9 cellular contexts compared by ENCODE assay signal in genomic region chr10:88271736-88272135, GRCh38.
DNase-seq lines count a peak whose midpoint lies in the region; ATAC-seq lines count a peak whose summit lies in the region.
"Had no signal": no experiment of that assay in that cellular context is flagged by ENCODE, and none has a peak within 500 bp of the region (broad histone marks: within the 10 kb centered on the region; RNA-seq: fewer than 3 reads in every experiment).

No MANE protein-coding gene starts in this region.

- peaks cover 8% of the 10 kb centered on the region for H3K36me3 Mint-ChIP-seq in activated CD4-positive, alpha-beta T cell treated with anti-CD3 and anti-CD28 coated beads, Interleukin-2, amount 10 ng/mL, durations not matched to agents 7 days and 5 days (ENCODE audit: low read depth)
- H3K36me3 Mint-ChIP-seq in T-helper 1 cell treated with Interleukin-12 subunit alpha and Interleukin-12 subunit beta and Interleukin-4 antibody, amounts not matched to agents 30 μg/mL and 1 μg/mL, for 36 hours (ENCODE audit: low read depth) = peaks cover 5% of the 10 kb centered on the region

- ATAC-seq in HG02981 (IDR thresholded peaks at IDR 0.05; ENCODE audit: unreplicated experiment) (peak; percentile 17), left ventricle myocardium superior (peak; percentile 92)

- H3K27ac Mint-ChIP-seq in activated CD4-positive, alpha-beta T cell treated with anti-CD3 and anti-CD28 coated beads, Interleukin-2, amount 10 ng/mL, durations not matched to agents 7 days and 5 days = peak overlapping the region; percentile 86
- H3K27ac Mint-ChIP-seq in T-helper 1 cell treated with Interleukin-12 subunit alpha and Interleukin-12 subunit beta and Interleukin-4 antibody, amounts not matched to agents 30 μg/mL and 1 μg/mL, for 36 hours = peak overlapping the region; percentile 89

- no peak for DNase-seq in activated CD4-positive, alpha-beta T cell treated with anti-CD3 and anti-CD28 coated beads, Interleukin-2, amount 10 ng/mL, durations not matched to agents 7 days and 5 days
- DNase-seq in activated CD4-positive, alpha-beta T cell treated with anti-CD3 and anti-CD28 coated beads for 4 hours = no peak
- DNase-seq in left ventricle myocardium superior (no peak), HUDEP-2 (lab: John Stamatoyannopoulos, UW; ENCODE audit: unreplicated experiment in 76 of 76) (no peak), H4 (ENCODE audit: low spot score) (no peak), mesenteric fat pad (ENCODE audit: low spot score) (no peak)
- DNase-seq: psoas muscle had no signal

- POLR2A ChIA-PET in activated CD4-positive, alpha-beta T cell treated with anti-CD3 and anti-CD28 coated beads, Interleukin-2, amount 10 ng/mL, durations not matched to agents 7 days and 5 days (lab: Charles Lee) = interaction anchor here (1.2 kb wide), 1 partner anchor 180 kb away, joined by 3 read pairs; no protein-coding TSS in a partner anchor

- intact Hi-C loops in left ventricle myocardium superior (cut with micrococcal nuclease) = no loop called here

- peaks cover 17% of the 10 kb centered on the region for H3K27me3 Mint-ChIP-seq in activated CD4-positive, alpha-beta T cell treated with anti-CD3 and anti-CD28 coated beads, Interleukin-2, amount 10 ng/mL, durations not matched to agents 7 days and 5 days
- peaks cover 4% of the 10 kb centered on the region for H3K27me3 Mint-ChIP-seq in T-helper 1 cell treated with Interleukin-12 subunit alpha and Interleukin-12 subunit beta and Interleukin-4 antibody, amounts not matched to agents 30 μg/mL and 1 μg/mL, for 36 hours (ENCODE audit: low read depth)

- CTCF ChIA-PET in activated CD4-positive, alpha-beta T cell treated with anti-CD3 and anti-CD28 coated beads, Interleukin-2, amount 10 ng/mL, durations not matched to agents 7 days and 5 days (lab: Charles Lee) = interaction anchor here (0.7 to 1.2 kb wide), 2 partner anchors 11 to 16 kb away, joined by 3 to 4 read pairs; no protein-coding TSS in a partner anchor

- H3K4me3 Mint-ChIP-seq in activated CD4-positive, alpha-beta T cell treated with anti-CD3 and anti-CD28 coated beads, Interleukin-2, amount 10 ng/mL, durations not matched to agents 7 days and 5 days = peak overlapping the region; percentile 55
- H3K4me3 Mint-ChIP-seq in T-helper 1 cell treated with Interleukin-12 subunit alpha and Interleukin-12 subunit beta and Interleukin-4 antibody, amounts not matched to agents 30 μg/mL and 1 μg/mL, for 36 hours = peak overlapping the region; percentile 56

- H3K9me3 Mint-ChIP-seq in activated CD4-positive, alpha-beta T cell treated with anti-CD3 and anti-CD28 coated beads, Interleukin-2, amount 10 ng/mL, durations not matched to agents 7 days and 5 days = peaks cover 4% of the 10 kb centered on the region
- peaks cover under 1% of the 10 kb centered on the region for H3K9me3 Mint-ChIP-seq in T-helper 1 cell treated with Interleukin-12 subunit alpha and Interleukin-12 subunit beta and Interleukin-4 antibody, amounts not matched to agents 30 μg/mL and 1 μg/mL, for 36 hours

- peaks cover 49% of the 10 kb centered on the region for H3K4me1 Mint-ChIP-seq in activated CD4-positive, alpha-beta T cell treated with anti-CD3 and anti-CD28 coated beads, Interleukin-2, amount 10 ng/mL, durations not matched to agents 7 days and 5 days
- peaks cover 52% of the 10 kb centered on the region for H3K4me1 Mint-ChIP-seq in T-helper 1 cell treated with Interleukin-12 subunit alpha and Interleukin-12 subunit beta and Interleukin-4 antibody, amounts not matched to agents 30 μg/mL and 1 μg/mL, for 36 hours (ENCODE audit: low read depth)
